In the genomic region with DNA sequence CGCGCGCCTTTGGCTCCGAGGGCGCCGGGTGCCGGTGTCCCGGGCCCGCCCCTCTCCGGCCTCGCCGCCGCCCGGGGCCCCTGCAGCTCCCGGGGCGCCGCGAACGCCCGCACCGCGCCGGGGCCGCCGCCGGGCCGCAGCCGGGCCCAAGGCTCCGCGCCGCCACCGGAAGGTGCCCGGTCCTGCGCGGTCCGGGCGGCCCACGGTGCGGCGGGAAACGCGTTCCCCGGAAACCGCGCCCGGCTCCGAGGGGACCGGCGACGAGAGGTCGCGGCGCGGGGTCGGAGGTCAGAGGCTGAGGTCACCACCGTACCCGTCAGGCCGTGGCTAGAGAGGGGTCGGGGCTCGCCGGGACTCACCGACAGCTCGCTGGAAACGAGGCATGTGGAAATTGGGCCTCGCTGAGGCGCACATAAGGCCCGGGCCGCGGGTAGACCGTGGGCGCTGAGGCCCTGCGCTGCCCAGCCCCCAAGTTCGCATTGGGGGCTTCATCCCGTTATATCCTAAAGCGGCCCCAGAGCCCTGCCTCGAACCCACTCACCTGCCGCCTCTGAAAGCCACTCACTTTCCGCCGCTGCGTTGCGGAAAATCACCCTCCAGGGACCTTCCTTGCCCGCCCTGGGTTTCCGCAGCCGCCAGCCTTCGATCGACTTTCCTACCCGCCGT, we compare ENCODE assay signal across 8 cellular contexts. TPM values are rescaled to one million over a fixed set of nuclear protein-coding genes. Genes with fewer than 3 reads are reported as not detected.
A peak's percentile ranks its signal among the peaks of the same experiment; 100 is the strongest.
DNase-seq lines count a peak whose midpoint lies in the region; ATAC-seq and TF ChIP-seq lines count a peak whose summit lies in the region.

A gene (minus strand): TSS at position 167 of the 666 bp plus-strand sequence. CDS start 745 bp downstream, outside the sequence.

- no peak within 1 kb of the TSS for H2AK5ac ChIP-seq in mesenchymal stem cell (ENCODE audit: low read length, severe bottlenecking)

- no peak within 1 kb of the TSS for H2BK5ac ChIP-seq in mesenchymal stem cell (ENCODE audit: low read depth, low read length, poor library complexity, severe bottlenecking)

- no peaks in the 10 kb centered on the region for H3K36me3 Mint-ChIP-seq in activated CD4-positive, alpha-beta memory T cell treated with anti-CD3 and anti-CD28 coated beads, Interleukin-2, amount 10 ng/mL, durations not matched to agents 7 days and 5 days (ENCODE audit: low read depth)

- H3K27ac ChIP-seq in DND-41 (ENCODE audit: low read length): peak within 1 kb of the TSS; percentile 80
- H3K27ac ChIP-seq in mesenchymal stem cell (ENCODE audit: low read length, poor library complexity, severe bottlenecking): no peak within 1 kb of the TSS

- H3K27me3 ChIP-seq in DND-41 (ENCODE audit: insufficient read depth, low read length, poor library complexity) (no peaks in the 10 kb centered on the region), mesenchymal stem cell (ENCODE audit: control insufficient read depth in 1 of 2, insufficient read depth in 1 of 2, low read length in 2 of 2) (no peaks in the 10 kb centered on the region)

- H3K23ac ChIP-seq in mesenchymal stem cell (ENCODE audit: low read length in 2 of 2): peak within 1 kb of the TSS in 1 of 2 experiments; percentile 65

- H4K20me1 ChIP-seq in DND-41 (ENCODE audit: insufficient read depth, low read length): peaks cover 34% of the 10 kb centered on the region

- H4K91ac ChIP-seq in mesenchymal stem cell (ENCODE audit: low read length): peak within 1 kb of the TSS; percentile 90

- peak within 1 kb of the TSS; percentile 75 to 97 for H3K4me3 ChIP-seq in DND-41 (ENCODE audit: low read depth in 1 of 2, low read length in 2 of 2)
- peak within 1 kb of the TSS; percentile 81 to 89 for H3K4me3 ChIP-seq in mesenchymal stem cell (ENCODE audit: insufficient read depth in 1 of 2, low read depth in 1 of 2, low read length in 2 of 2)

- peak within 1 kb of the TSS; percentile 86 to 92 for H3K4ac ChIP-seq in mesenchymal stem cell (ENCODE audit: low read depth in 1 of 2, low read length in 2 of 2)

- H2BK15ac ChIP-seq in mesenchymal stem cell (ENCODE audit: low read depth, poor library complexity, severe bottlenecking): no peak within 1 kb of the TSS

- H3K79me1 ChIP-seq in mesenchymal stem cell (replicated peaks; ENCODE audit: low read length, poor library complexity, severe bottlenecking): peaks cover 13% of the 10 kb centered on the region

- H3K36me3 ChIP-seq in DND-41 (ENCODE audit: insufficient read depth, low read length) (peaks cover 40% of the 10 kb centered on the region), mesenchymal stem cell (ENCODE audit: control insufficient read depth in 1 of 2, insufficient read depth in 2 of 2, low read depth in 1 of 2, low read length in 2 of 2) (peaks cover 27 to 37% of the 10 kb centered on the region in 2 experiments)

- peak within 1 kb of the TSS; percentile 82 for H3K27ac Mint-ChIP-seq in activated CD4-positive, alpha-beta memory T cell treated with anti-CD3 and anti-CD28 coated beads, Interleukin-2, amount 10 ng/mL, durations not matched to agents 7 days and 5 days

- peak within 1 kb of the TSS; percentile 100 for H4K8ac ChIP-seq in mesenchymal stem cell (ENCODE audit: low read length)

- no peaks in the 10 kb centered on the region for H3K9me3 Mint-ChIP-seq in activated CD4-positive, alpha-beta memory T cell treated with anti-CD3 and anti-CD28 coated beads, Interleukin-2, amount 10 ng/mL, durations not matched to agents 7 days and 5 days

- TF ChIP-seq CTCF in DND-41 (IDR thresholded peaks at IDR 0.05; ENCODE audit: borderline replicate concordance, extremely low read depth, low read length, poor library complexity, severe bottlenecking): no peak

- CTCF ChIA-PET in activated CD4-positive, alpha-beta memory T cell treated with anti-CD3 and anti-CD28 coated beads, Interleukin-2, amount 10 ng/mL, durations not matched to agents 7 days and 5 days (lab: Charles Lee): interaction anchor here (1.8 kb wide), 1 partner anchor 28 kb away, joined by 9 read pairs; a partner anchor contains a TSS

- peak within 1 kb of the TSS; percentile 82 for H3K4me3 Mint-ChIP-seq in activated CD4-positive, alpha-beta memory T cell treated with anti-CD3 and anti-CD28 coated beads, Interleukin-2, amount 10 ng/mL, durations not matched to agents 7 days and 5 days

- H3K4me1 ChIP-seq in DND-41 (ENCODE audit: insufficient read depth, low read length) (peaks cover 43% of the 10 kb centered on the region), mesenchymal stem cell (ENCODE audit: control insufficient read depth, insufficient read depth, low read depth, low read length) (peaks cover 24% of the 10 kb centered on the region)

- H3K9me3 ChIP-seq in DND-41 (ENCODE audit: insufficient read depth, low read length, severe bottlenecking) (no peaks in the 10 kb centered on the region), mesenchymal stem cell (ENCODE audit: control insufficient read depth, low read length) (no peaks in the 10 kb centered on the region)

- H3K14ac ChIP-seq in mesenchymal stem cell (ENCODE audit: low read length in 2 of 2): peak within 1 kb of the TSS in 1 of 2 experiments; percentile 79

- H3K27me3 Mint-ChIP-seq in activated CD4-positive, alpha-beta memory T cell treated with anti-CD3 and anti-CD28 coated beads, Interleukin-2, amount 10 ng/mL, durations not matched to agents 7 days and 5 days: peaks cover 2% of the 10 kb centered on the region

- ATAC-seq in DND-41 (ENCODE audit: insufficient read depth, low read depth): peak; percentile 78
- ATAC-seq in GM21619 (IDR thresholded peaks at IDR 0.05; ENCODE audit: unreplicated experiment): peak; percentile 47
- ATAC-seq in HG03378 (IDR thresholded peaks at IDR 0.05; ENCODE audit: unreplicated experiment): no peak

- peak; percentile 73 for DNase-seq in DND-41
- DNase-seq in NCI-H2171 (lab: John Stamatoyannopoulos, UW): peak; percentile 67
- DNase-seq in activated CD4-positive, alpha-beta memory T cell treated with anti-CD3 and anti-CD28 coated beads, Interleukin-2, amount 10 ng/mL, durations not matched to agents 7 days and 5 days: peak; percentile 78
- peak; percentile 40 for DNase-seq in effector CD8-positive, alpha-beta T cell (lab: John Stamatoyannopoulos, UW)
- DNase-seq in mesenchymal stem cell: peak; percentile 41
- DNase-seq in stimulated activated CD8-positive, alpha-beta memory T cell treated with anti-CD3 and anti-CD28 coated beads, Interleukin-12 subunit alpha, Interleukin-12 subunit beta, amount 100 ng/mL, for 24 hours (ENCODE audit: extremely low read depth): peak; percentile 45

- H3K4me2 ChIP-seq in DND-41 (ENCODE audit: insufficient read depth, low read length) (peak within 1 kb of the TSS; percentile 100), mesenchymal stem cell (ENCODE audit: low read length, poor library complexity, severe bottlenecking) (peak within 1 kb of the TSS; percentile 96)

- POLR2A ChIA-PET in activated CD4-positive, alpha-beta memory T cell treated with anti-CD3 and anti-CD28 coated beads, Interleukin-2, amount 10 ng/mL, durations not matched to agents 7 days and 5 days (lab: Charles Lee): interaction anchor here (0.7 to 2.3 kb wide), 16 partner anchors 10 to 208 kb away, joined by 3 to 16 read pairs (median 4); a partner anchor contains a TSS

- peak within 1 kb of the TSS in 1 of 2 experiments; percentile 38 for H2BK12ac ChIP-seq in mesenchymal stem cell (ENCODE audit: low read length in 2 of 2)

- 14% methylated on average over 77 of the region's 88 CpGs for WGBS in mesenchymal stem cell

- H3K9ac ChIP-seq in DND-41 (ENCODE audit: low read depth, low read length) (peak within 1 kb of the TSS; percentile 87), mesenchymal stem cell (ENCODE audit: low read length) (peak within 1 kb of the TSS; percentile 92)

- peak within 1 kb of the TSS; percentile 88 to 95 for H3K18ac ChIP-seq in mesenchymal stem cell (ENCODE audit: low read depth in 1 of 2, low read length in 2 of 2)

- H3K79me2 ChIP-seq in DND-41 (ENCODE audit: insufficient read depth, low read length): peaks cover 33% of the 10 kb centered on the region

- H2AFZ ChIP-seq in DND-41 (ENCODE audit: low read depth, low read length): peak within 1 kb of the TSS; percentile 89
- peak within 1 kb of the TSS; percentile 100 for H2AFZ ChIP-seq in mesenchymal stem cell (ENCODE audit: low read depth, low read length)

- peak within 1 kb of the TSS; percentile 54 for H2BK120ac ChIP-seq in mesenchymal stem cell (ENCODE audit: low read depth, low read length)

- peaks cover 17% of the 10 kb centered on the region for H3K4me1 Mint-ChIP-seq in activated CD4-positive, alpha-beta memory T cell treated with anti-CD3 and anti-CD28 coated beads, Interleukin-2, amount 10 ng/mL, durations not matched to agents 7 days and 5 days

RNA-seq across cellular contexts. Expression of the gene that starts here (rescaled TPM):
- 10 to 100 TPM; 98.8 to 99.3 TPM for total RNA-seq in activated CD4-positive, alpha-beta memory T cell treated with anti-CD3 and anti-CD28 coated beads, Interleukin-2, amount 10 ng/mL, durations not matched to agents 7 days and 5 days
- 23.0 TPM for polyA plus RNA-seq in mesenchymal stem cell (2013, experiment 1 of 2)
- 20.9 TPM for polyA plus RNA-seq in mesenchymal stem cell (2013, experiment 2 of 2)
